Comparison of ENCODE assay signal across 2 cellular contexts in the genomic region with DNA sequence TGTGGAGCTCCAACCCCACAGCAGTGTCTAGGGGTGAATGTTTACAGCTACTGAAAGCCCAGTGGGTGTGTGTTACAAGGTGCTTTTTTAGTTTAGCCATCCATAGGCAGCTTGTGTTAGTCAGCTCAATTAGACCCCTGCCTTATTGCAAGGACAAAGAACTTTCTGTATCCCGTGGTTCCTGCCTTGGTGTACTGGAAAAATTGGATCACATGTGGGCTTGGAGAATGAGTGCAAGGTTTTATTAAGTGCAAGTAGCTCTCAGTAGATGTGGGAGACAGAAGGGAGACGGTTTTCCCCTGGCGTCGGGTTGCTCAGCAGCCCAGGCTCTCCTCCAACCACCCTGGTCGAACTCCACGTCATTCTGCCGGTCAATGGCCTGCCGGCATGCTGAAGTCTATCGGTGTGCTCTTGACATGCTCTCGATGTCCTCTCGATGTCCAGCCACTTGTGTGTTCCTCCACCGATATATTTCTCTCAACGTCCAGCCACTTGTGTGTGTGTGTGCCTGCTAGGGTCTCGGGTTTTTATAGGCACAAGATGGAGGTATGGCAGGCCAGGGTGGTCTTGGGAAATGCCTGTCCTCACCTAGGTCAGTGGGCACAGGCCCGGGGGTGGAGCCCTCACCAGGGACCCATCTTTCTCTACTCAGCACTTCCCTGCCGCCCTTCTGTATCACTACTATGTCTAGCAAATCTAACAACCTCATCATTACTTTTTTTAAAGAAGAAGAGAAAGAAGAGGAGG.
TF ChIP-seq lines count a peak whose summit lies in the region.

No MANE protein-coding gene starts in this region.

TF ChIP-seq in GM23338, 12 proteins besides CTCF, POLR2A, EP300 and RAD21 (continued from another document):
- TF ChIP-seq EZH2phosphoT487 (IDR thresholded peaks at IDR 0.05; ENCODE audit: unreplicated experiment) (no peak), NANOG (IDR thresholded peaks at IDR 0.05; ENCODE audit: borderline replicate concordance) (no peak), ZNF114 (CRISPR knock-in tag; IDR thresholded peaks at IDR 0.05) (no peak), CREB1 (CRISPR knock-in tag; IDR thresholded peaks at IDR 0.05; ENCODE audit: low read depth) (no peak)
- TF ChIP-seq, protein P1, sequence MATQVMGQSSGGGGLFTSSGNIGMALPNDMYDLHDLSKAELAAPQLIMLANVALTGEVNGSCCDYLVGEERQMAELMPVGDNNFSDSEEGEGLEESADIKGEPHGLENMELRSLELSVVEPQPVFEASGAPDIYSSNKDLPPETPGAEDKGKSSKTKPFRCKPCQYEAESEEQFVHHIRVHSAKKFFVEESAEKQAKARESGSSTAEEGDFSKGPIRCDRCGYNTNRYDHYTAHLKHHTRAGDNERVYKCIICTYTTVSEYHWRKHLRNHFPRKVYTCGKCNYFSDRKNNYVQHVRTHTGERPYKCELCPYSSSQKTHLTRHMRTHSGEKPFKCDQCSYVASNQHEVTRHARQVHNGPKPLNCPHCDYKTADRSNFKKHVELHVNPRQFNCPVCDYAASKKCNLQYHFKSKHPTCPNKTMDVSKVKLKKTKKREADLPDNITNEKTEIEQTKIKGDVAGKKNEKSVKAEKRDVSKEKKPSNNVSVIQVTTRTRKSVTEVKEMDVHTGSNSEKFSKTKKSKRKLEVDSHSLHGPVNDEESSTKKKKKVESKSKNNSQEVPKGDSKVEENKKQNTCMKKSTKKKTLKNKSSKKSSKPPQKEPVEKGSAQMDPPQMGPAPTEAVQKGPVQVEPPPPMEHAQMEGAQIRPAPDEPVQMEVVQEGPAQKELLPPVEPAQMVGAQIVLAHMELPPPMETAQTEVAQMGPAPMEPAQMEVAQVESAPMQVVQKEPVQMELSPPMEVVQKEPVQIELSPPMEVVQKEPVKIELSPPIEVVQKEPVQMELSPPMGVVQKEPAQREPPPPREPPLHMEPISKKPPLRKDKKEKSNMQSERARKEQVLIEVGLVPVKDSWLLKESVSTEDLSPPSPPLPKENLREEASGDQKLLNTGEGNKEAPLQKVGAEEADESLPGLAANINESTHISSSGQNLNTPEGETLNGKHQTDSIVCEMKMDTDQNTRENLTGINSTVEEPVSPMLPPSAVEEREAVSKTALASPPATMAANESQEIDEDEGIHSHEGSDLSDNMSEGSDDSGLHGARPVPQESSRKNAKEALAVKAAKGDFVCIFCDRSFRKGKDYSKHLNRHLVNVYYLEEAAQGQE (IDR thresholded peaks at IDR 0.05; ENCODE audit: unreplicated experiment) = no peak

TF ChIP-seq in WTC11, 78 proteins besides CTCF, POLR2A, EP300 and RAD21 (continued from another document):
- TF ChIP-seq, protein P2, sequence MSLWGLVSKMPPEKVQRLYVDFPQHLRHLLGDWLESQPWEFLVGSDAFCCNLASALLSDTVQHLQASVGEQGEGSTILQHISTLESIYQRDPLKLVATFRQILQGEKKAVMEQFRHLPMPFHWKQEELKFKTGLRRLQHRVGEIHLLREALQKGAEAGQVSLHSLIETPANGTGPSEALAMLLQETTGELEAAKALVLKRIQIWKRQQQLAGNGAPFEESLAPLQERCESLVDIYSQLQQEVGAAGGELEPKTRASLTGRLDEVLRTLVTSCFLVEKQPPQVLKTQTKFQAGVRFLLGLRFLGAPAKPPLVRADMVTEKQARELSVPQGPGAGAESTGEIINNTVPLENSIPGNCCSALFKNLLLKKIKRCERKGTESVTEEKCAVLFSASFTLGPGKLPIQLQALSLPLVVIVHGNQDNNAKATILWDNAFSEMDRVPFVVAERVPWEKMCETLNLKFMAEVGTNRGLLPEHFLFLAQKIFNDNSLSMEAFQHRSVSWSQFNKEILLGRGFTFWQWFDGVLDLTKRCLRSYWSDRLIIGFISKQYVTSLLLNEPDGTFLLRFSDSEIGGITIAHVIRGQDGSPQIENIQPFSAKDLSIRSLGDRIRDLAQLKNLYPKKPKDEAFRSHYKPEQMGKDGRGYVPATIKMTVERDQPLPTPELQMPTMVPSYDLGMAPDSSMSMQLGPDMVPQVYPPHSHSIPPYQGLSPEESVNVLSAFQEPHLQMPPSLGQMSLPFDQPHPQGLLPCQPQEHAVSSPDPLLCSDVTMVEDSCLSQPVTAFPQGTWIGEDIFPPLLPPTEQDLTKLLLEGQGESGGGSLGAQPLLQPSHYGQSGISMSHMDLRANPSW (CRISPR knock-in tag; conservative IDR thresholded peaks at IDR 0.05; ENCODE audit: low read depth) = no peak
- no peak for TF ChIP-seq FOXK1 (CRISPR knock-in tag; IDR thresholded peaks at IDR 0.05)
- no peak for TF ChIP-seq FOXJ3 (CRISPR knock-in tag; IDR thresholded peaks at IDR 0.05; ENCODE audit: borderline replicate concordance)
